1 cellular context compared by ENCODE assay signal in genomic region chr14:90330203-90331196, GRCh38.
TF ChIP-seq lines count a peak whose summit lies in the region.

No MANE protein-coding gene starts in this region.

TF ChIP-seq in GM12878, 131 proteins besides CTCF, POLR2A, EP300 and RAD21 (continued from another document):
- TF ChIP-seq, protein P1, sequence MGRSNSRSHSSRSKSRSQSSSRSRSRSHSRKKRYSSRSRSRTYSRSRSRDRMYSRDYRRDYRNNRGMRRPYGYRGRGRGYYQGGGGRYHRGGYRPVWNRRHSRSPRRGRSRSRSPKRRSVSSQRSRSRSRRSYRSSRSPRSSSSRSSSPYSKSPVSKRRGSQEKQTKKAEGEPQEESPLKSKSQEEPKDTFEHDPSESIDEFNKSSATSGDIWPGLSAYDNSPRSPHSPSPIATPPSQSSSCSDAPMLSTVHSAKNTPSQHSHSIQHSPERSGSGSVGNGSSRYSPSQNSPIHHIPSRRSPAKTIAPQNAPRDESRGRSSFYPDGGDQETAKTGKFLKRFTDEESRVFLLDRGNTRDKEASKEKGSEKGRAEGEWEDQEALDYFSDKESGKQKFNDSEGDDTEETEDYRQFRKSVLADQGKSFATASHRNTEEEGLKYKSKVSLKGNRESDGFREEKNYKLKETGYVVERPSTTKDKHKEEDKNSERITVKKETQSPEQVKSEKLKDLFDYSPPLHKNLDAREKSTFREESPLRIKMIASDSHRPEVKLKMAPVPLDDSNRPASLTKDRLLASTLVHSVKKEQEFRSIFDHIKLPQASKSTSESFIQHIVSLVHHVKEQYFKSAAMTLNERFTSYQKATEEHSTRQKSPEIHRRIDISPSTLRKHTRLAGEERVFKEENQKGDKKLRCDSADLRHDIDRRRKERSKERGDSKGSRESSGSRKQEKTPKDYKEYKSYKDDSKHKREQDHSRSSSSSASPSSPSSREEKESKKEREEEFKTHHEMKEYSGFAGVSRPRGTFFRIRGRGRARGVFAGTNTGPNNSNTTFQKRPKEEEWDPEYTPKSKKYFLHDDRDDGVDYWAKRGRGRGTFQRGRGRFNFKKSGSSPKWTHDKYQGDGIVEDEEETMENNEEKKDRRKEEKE (IDR thresholded peaks at IDR 0.05), result no peak
- TF ChIP-seq NBN (IDR thresholded peaks at IDR 0.05) (no peak), DPF2 (IDR thresholded peaks at IDR 0.05) (no peak), CUX1 (IDR thresholded peaks at IDR 0.05; ENCODE audit: insufficient replicate concordance, low read depth, low read length) (no peak)
- TF ChIP-seq, protein P2, sequence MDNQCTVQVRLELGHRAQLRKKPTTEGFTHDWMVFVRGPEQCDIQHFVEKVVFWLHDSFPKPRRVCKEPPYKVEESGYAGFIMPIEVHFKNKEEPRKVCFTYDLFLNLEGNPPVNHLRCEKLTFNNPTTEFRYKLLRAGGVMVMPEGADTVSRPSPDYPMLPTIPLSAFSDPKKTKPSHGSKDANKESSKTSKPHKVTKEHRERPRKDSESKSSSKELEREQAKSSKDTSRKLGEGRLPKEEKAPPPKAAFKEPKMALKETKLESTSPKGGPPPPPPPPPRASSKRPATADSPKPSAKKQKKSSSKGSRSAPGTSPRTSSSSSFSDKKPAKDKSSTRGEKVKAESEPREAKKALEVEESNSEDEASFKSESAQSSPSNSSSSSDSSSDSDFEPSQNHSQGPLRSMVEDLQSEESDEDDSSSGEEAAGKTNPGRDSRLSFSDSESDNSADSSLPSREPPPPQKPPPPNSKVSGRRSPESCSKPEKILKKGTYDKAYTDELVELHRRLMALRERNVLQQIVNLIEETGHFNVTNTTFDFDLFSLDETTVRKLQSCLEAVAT (IDR thresholded peaks at IDR 0.05), result peak; percentile 86
